28 cellular contexts compared by ENCODE assay signal in genomic region chr2:177348735-177349693, GRCh38. TPM values are rescaled to one million over a fixed set of nuclear protein-coding genes. Genes with fewer than 3 reads are reported as not detected.
DNase-seq lines count a peak whose midpoint lies in the region; ATAC-seq, FAIRE-seq and TF ChIP-seq lines count a peak whose summit lies in the region.
"Had no signal": no experiment of that assay in that cellular context is flagged by ENCODE, and none has a peak within 500 bp of the region (broad histone marks: within the 10 kb centered on the region; RNA-seq: fewer than 3 reads in every experiment).

No MANE protein-coding gene starts in this region.

- H2AK5ac ChIP-seq in H1 (ENCODE audit: low read depth, low read length) = peak overlapping the region; percentile 48

- H3K23me2 ChIP-seq in H1 (ENCODE audit: low read depth, low read length) = peaks cover 7% of the 10 kb centered on the region; the same call in 1 of the 2 replicates

- no peak overlapping the region for H2BK15ac ChIP-seq in H1 (ENCODE audit: low read length)

- TF ChIP-seq EP300 in H1 (IDR thresholded peaks at IDR 0.05; ENCODE audit: borderline replicate concordance in 1 of 2, low read depth in 2 of 2, low read length in 2 of 2) = no peak

- CTCF ChIA-PET in H1 (lab: Charles Lee; ENCODE audit: partially characterized antibody) = interaction anchor here (0.7 to 2.6 kb wide), 6 partner anchors 10 to 702 kb away, joined by 3 to 11 read pairs (median 4); partner anchors contain the start of gene NFE2L2

- no peak overlapping the region for H2BK120ac ChIP-seq in H1 (replicated peaks; ENCODE audit: low read depth, low read length)

- no peak for TF ChIP-seq RAD21 in H1 (IDR thresholded peaks at IDR 0.05 in 1 of 2, conservative IDR thresholded peaks at IDR 0.05 in 1 of 2; ENCODE audit: low read depth in 2 of 2, low read length in 2 of 2)

- H2BK20ac ChIP-seq in H1 (ENCODE audit: low read length) = no peak overlapping the region

- no peaks in the 10 kb centered on the region; the same call in 1 of the 2 replicates for H3K79me1 ChIP-seq in H1 (ENCODE audit: low read depth, low read length)

- no peak overlapping the region for H3K4ac ChIP-seq in H1 (replicated peaks; ENCODE audit: insufficient read length, low read depth, low read length)

- no peaks in the 10 kb centered on the region for H3K79me2 ChIP-seq in H1 (ENCODE audit: control insufficient read depth in 1 of 2, insufficient read depth in 2 of 2, low read length in 2 of 2)

- H4K8ac ChIP-seq in H1 (ENCODE audit: extremely low read depth, insufficient read depth, low read length) = no peak overlapping the region

- H3K27ac ChIP-seq in H1 (ENCODE audit: low read depth, low read length) = no peak overlapping the region
- H3K27ac ChIP-seq: 22Rv1, gastrocnemius medialis, stomach, WERI-Rb-1 had no signal

- WGBS in H1 (ENCODE audit: extremely low coverage in 1 of 2, insufficient coverage in 1 of 2, insufficient read length in 1 of 2, insufficient replicate concordance in 2 of 2, low coverage in 1 of 2, low lambda C conversion rate in 2 of 2, missing lambda C conversion rate in 1 of 2), 2 experiments = 89% methylated on average over 3 of the region's 3 CpGs; no CpG with 5 or more reads in 1 of the 2 experiments

- TF ChIP-seq POLR2A in H1 (IDR thresholded peaks at IDR 0.05; ENCODE audit: control extremely low read depth in 1 of 2, low read depth in 2 of 2, low read length in 2 of 2) = no peak

- H3K36me3 Mint-ChIP-seq in activated naive CD8-positive, alpha-beta T cell treated with anti-CD3 and anti-CD28 coated beads, Interleukin-2, amount 50 U/mL, for 24 hours (ENCODE audit: low read depth) = no peaks in the 10 kb centered on the region
- H3K36me3 Mint-ChIP-seq in activated naive CD8-positive, alpha-beta T cell treated with anti-CD3 and anti-CD28 coated beads for 36 hours = no peaks in the 10 kb centered on the region
- H3K36me3 Mint-ChIP-seq in stimulated activated naive B cell treated with anti-CD40 and anti-IgM and Interleukin-4, amounts not matched to agents 10 μg/mL and 1 μg/mL and 100 μg/mL, for 72 hours = no peaks in the 10 kb centered on the region
- H3K36me3 Mint-ChIP-seq: brain, type B pancreatic cell had no signal

- no peak overlapping the region for H3K56ac ChIP-seq in H1 (replicated peaks; ENCODE audit: insufficient read length, low read depth, low read length)

- peak overlapping the region; percentile 65 for H4K91ac ChIP-seq in H1 (replicated peaks; ENCODE audit: insufficient read length, low read length)

- no peak for DNase-seq in activated naive CD8-positive, alpha-beta T cell treated with anti-CD3 and anti-CD28 coated beads, Interleukin-2, amount 50 U/mL, for 24 hours
- DNase-seq in activated naive CD8-positive, alpha-beta T cell treated with anti-CD3 and anti-CD28 coated beads for 36 hours = no peak
- no peak for DNase-seq in H1 (ENCODE audit: low read depth in 1 of 2, low spot score in 2 of 2)
- DNase-seq in stimulated activated naive B cell treated with anti-CD40 and anti-IgM and Interleukin-4, amounts not matched to agents 10 μg/mL and 1 μg/mL and 100 μg/mL, for 72 hours = no peak
- no peak for DNase-seq in inferior parietal cortex (ENCODE audit: extremely low spot score)
- no peak for DNase-seq in activated T-cell treated with anti-CD3 and anti-CD28 coated beads, Interleukin-2, amount 50 U/mL, for 1 hour
- DNase-seq: activated CD4-positive, alpha-beta T cell treated with anti-CD3 and anti-CD28 coated beads, Interleukin-2, amount 10 ng/mL, durations not matched to agents 7 days and 5 days; effector memory CD8-positive, alpha-beta T cell; gastrocnemius medialis; HCEC 1CT; KG1; mammary epithelial cell; NCI-H146; NCI-H2171; NCI-H526; nucleus accumbens; SK-N-SH; stimulated activated CD4-positive, alpha-beta T cell treated with anti-CD3 and anti-CD28 coated beads, Interleukin-4, amount 100 ng/mL, for 4 hours; stomach; T-helper 2 cell; WERI-Rb-1 had no signal

- no peak overlapping the region for H4K5ac ChIP-seq in H1 (ENCODE audit: insufficient read length, low read depth, low read length)

- no peaks in the 10 kb centered on the region for H3K9me3 ChIP-seq in H1 (ENCODE audit: insufficient read depth in 2 of 2, low read depth in 1 of 2, low read length in 1 of 2)
- H3K9me3 ChIP-seq: esophagus muscularis mucosa, gastrocnemius medialis, SK-N-SH, stomach had no signal

- no peak overlapping the region; the same call in 1 of the 2 replicates for H3K18ac ChIP-seq in H1 (ENCODE audit: extremely low read depth, low read length)

- no peak overlapping the region for H3K9ac ChIP-seq in H1 (replicated peaks in 1 of 4; ENCODE audit: extremely low read depth in 1 of 4, low read depth in 3 of 4, low read length in 3 of 4)
- H3K9ac ChIP-seq: SK-N-SH had no signal

- H3K4me2 ChIP-seq in H1 (ENCODE audit: insufficient read depth in 1 of 2, low read depth in 2 of 2, low read length in 2 of 2) = no peak overlapping the region
- H3K4me2 ChIP-seq: SK-N-SH had no signal

- no peak overlapping the region for H3K23ac ChIP-seq in H1 (ENCODE audit: insufficient read length)

- no peaks in the 10 kb centered on the region for H3K27me3 ChIP-seq in H1 (replicated peaks in 1 of 4; ENCODE audit: control insufficient read depth in 3 of 4, extremely low read depth in 1 of 4, insufficient read depth in 3 of 4, low read length in 3 of 4)
- H3K27me3 ChIP-seq: esophagus muscularis mucosa, gastrocnemius medialis, stomach had no signal

- no peaks in the 10 kb centered on the region for H3K9me3 Mint-ChIP-seq in activated naive CD8-positive, alpha-beta T cell treated with anti-CD3 and anti-CD28 coated beads, Interleukin-2, amount 50 U/mL, for 24 hours
- no peaks in the 10 kb centered on the region for H3K9me3 Mint-ChIP-seq in activated naive CD8-positive, alpha-beta T cell treated with anti-CD3 and anti-CD28 coated beads for 36 hours
- no peaks in the 10 kb centered on the region for H3K9me3 Mint-ChIP-seq in stimulated activated naive B cell treated with anti-CD40 and anti-IgM and Interleukin-4, amounts not matched to agents 10 μg/mL and 1 μg/mL and 100 μg/mL, for 72 hours
- H3K9me3 Mint-ChIP-seq: activated CD4-positive, alpha-beta T cell treated with anti-CD3 and anti-CD28 coated beads, Interleukin-2, amount 10 ng/mL, durations not matched to agents 7 days and 5 days; brain; effector memory CD8-positive, alpha-beta T cell; type B pancreatic cell had no signal

- H3K14ac ChIP-seq in H1 (ENCODE audit: insufficient read length) = no peak overlapping the region

- H2AFZ ChIP-seq in H1 (ENCODE audit: low read length) = no peak overlapping the region

- TF ChIP-seq CTCF in H1 (IDR thresholded peaks at IDR 0.05; ENCODE audit: control extremely low read depth in 1 of 3, insufficient read depth in 1 of 3, low read depth in 1 of 3, low read length in 3 of 3) = no peak

- no peak overlapping the region for H3K4me3 ChIP-seq in H1 (ENCODE audit: extremely low read depth in 1 of 4, insufficient read depth in 2 of 4, low read depth in 3 of 4, low read length in 4 of 4)
- H3K4me3 ChIP-seq: esophagus muscularis mucosa, gastrocnemius medialis, stomach had no signal

- FAIRE-seq in H1 (lab: Jason Lieb, UNC) = no peak
- FAIRE-seq: keratinocyte had no signal

- peaks cover 11% of the 10 kb centered on the region for H3K4me1 Mint-ChIP-seq in activated naive CD8-positive, alpha-beta T cell treated with anti-CD3 and anti-CD28 coated beads, Interleukin-2, amount 50 U/mL, for 24 hours
- peaks cover 2% of the 10 kb centered on the region for H3K4me1 Mint-ChIP-seq in activated naive CD8-positive, alpha-beta T cell treated with anti-CD3 and anti-CD28 coated beads for 36 hours
- peaks cover 0 to 17% of the 10 kb centered on the region in 2 donors for H3K4me1 Mint-ChIP-seq in stimulated activated naive B cell treated with anti-CD40 and anti-IgM and Interleukin-4, amounts not matched to agents 10 μg/mL and 1 μg/mL and 100 μg/mL, for 72 hours
- H3K4me1 Mint-ChIP-seq: activated CD4-positive, alpha-beta T cell treated with anti-CD3 and anti-CD28 coated beads, Interleukin-2, amount 10 ng/mL, durations not matched to agents 7 days and 5 days had no signal

- no peak overlapping the region for H3K4me3 Mint-ChIP-seq in activated naive CD8-positive, alpha-beta T cell treated with anti-CD3 and anti-CD28 coated beads, Interleukin-2, amount 50 U/mL, for 24 hours
- H3K4me3 Mint-ChIP-seq in activated naive CD8-positive, alpha-beta T cell treated with anti-CD3 and anti-CD28 coated beads for 36 hours = no peak overlapping the region
- no peak overlapping the region for H3K4me3 Mint-ChIP-seq in stimulated activated naive B cell treated with anti-CD40 and anti-IgM and Interleukin-4, amounts not matched to agents 10 μg/mL and 1 μg/mL and 100 μg/mL, for 72 hours
- H3K4me3 Mint-ChIP-seq: activated CD4-positive, alpha-beta T cell treated with anti-CD3 and anti-CD28 coated beads, Interleukin-2, amount 10 ng/mL, durations not matched to agents 7 days and 5 days; brain; effector memory CD8-positive, alpha-beta T cell; type B pancreatic cell had no signal

- no peaks in the 10 kb centered on the region for H3K36me3 ChIP-seq in H1 (ENCODE audit: control insufficient read depth in 2 of 4, insufficient read depth in 4 of 4, low read length in 3 of 4)
- H3K36me3 ChIP-seq: esophagus muscularis mucosa, gastrocnemius medialis, stomach, WERI-Rb-1 had no signal

- 0 out of 2 replicates have a peak overlapping the region, but pooled peaks have one; percentile 80 for H2BK12ac ChIP-seq in H1 (ENCODE audit: low read depth, low read length)

- peak; percentile 18 for ATAC-seq in activated naive CD8-positive, alpha-beta T cell treated with anti-CD3 and anti-CD28 coated beads, Interleukin-2, amount 50 U/mL, for 24 hours
- peak; percentile 75 for ATAC-seq in HG02852 (IDR thresholded peaks at IDR 0.05; ENCODE audit: unreplicated experiment)
- peak; percentile 46 to 60 for ATAC-seq in stimulated activated naive B cell treated with anti-CD40 and anti-IgM and Interleukin-4, amounts not matched to agents 10 μg/mL and 1 μg/mL and 100 μg/mL, for 72 hours (replicated peaks)
- no peak for ATAC-seq in HG03139 (IDR thresholded peaks at IDR 0.05; ENCODE audit: unreplicated experiment)
- ATAC-seq: effector memory CD8-positive, alpha-beta T cell; gastrocnemius medialis had no signal

- peak overlapping the region; percentile 66; the same call in 1 of the 2 replicates for H2BK5ac ChIP-seq in H1 (ENCODE audit: low read depth, low read length)

- peaks cover 0 to 4% of the 10 kb centered on the region in 2 experiments for H4K20me1 ChIP-seq in H1 (replicated peaks in 1 of 2; ENCODE audit: control insufficient read depth in 1 of 2, insufficient read depth in 2 of 2, low read length in 2 of 2)

- H3K27ac Mint-ChIP-seq in activated naive CD8-positive, alpha-beta T cell treated with anti-CD3 and anti-CD28 coated beads, Interleukin-2, amount 50 U/mL, for 24 hours = no peak overlapping the region
- no peak overlapping the region for H3K27ac Mint-ChIP-seq in activated naive CD8-positive, alpha-beta T cell treated with anti-CD3 and anti-CD28 coated beads for 36 hours
- H3K27ac Mint-ChIP-seq in stimulated activated naive B cell treated with anti-CD40 and anti-IgM and Interleukin-4, amounts not matched to agents 10 μg/mL and 1 μg/mL and 100 μg/mL, for 72 hours = no peak overlapping the region
- H3K27ac Mint-ChIP-seq: activated CD4-positive, alpha-beta T cell treated with anti-CD3 and anti-CD28 coated beads, Interleukin-2, amount 10 ng/mL, durations not matched to agents 7 days and 5 days; brain; effector memory CD8-positive, alpha-beta T cell; type B pancreatic cell had no signal

- H3K27me3 Mint-ChIP-seq in activated naive CD8-positive, alpha-beta T cell treated with anti-CD3 and anti-CD28 coated beads, Interleukin-2, amount 50 U/mL, for 24 hours = no peaks in the 10 kb centered on the region
- no peaks in the 10 kb centered on the region for H3K27me3 Mint-ChIP-seq in activated naive CD8-positive, alpha-beta T cell treated with anti-CD3 and anti-CD28 coated beads for 36 hours
- no peaks in the 10 kb centered on the region for H3K27me3 Mint-ChIP-seq in stimulated activated naive B cell treated with anti-CD40 and anti-IgM and Interleukin-4, amounts not matched to agents 10 μg/mL and 1 μg/mL and 100 μg/mL, for 72 hours
- H3K27me3 Mint-ChIP-seq: activated CD4-positive, alpha-beta T cell treated with anti-CD3 and anti-CD28 coated beads, Interleukin-2, amount 10 ng/mL, durations not matched to agents 7 days and 5 days; brain; effector memory CD8-positive, alpha-beta T cell; type B pancreatic cell had no signal

- POLR2A ChIA-PET in H1 (lab: Charles Lee; ENCODE audit: partially characterized antibody) = interaction anchor here (0.7 kb wide), 1 partner anchor 84 kb away, joined by 4 read pairs; the partner anchor contains the start of gene NFE2L2

- no peaks in the 10 kb centered on the region for H3K4me1 ChIP-seq in H1 (replicated peaks in 1 of 4; ENCODE audit: control insufficient read depth in 3 of 4, insufficient read depth in 4 of 4, low read length in 3 of 4)
- H3K4me1 ChIP-seq: gastrocnemius medialis had no signal

RNA-seq across cellular contexts. Expression of gene AGPS, which starts 43.6 kb away (rescaled TPM):
- total RNA-seq in activated naive CD8-positive, alpha-beta T cell treated with anti-CD3 and anti-CD28 coated beads for 36 hours = 10 to 100 TPM; 73.8 to 75.5 TPM
- 57.8 and 60.0 TPM in 2 replicates for total RNA-seq in H1 (2021; fragmentation: NEBNext Ultra II Directional; extraction: Animal tissue kit (Norgen Biotek cat#: 25700))
- 4.0 and 7.3 TPM in 2 replicates for polyA plus RNA-seq in H1 (2011; rRNA removed)
- polyA plus RNA-seq in H1 (2011; cell fraction: cytosol; rRNA removed) = 11.4 TPM
- polyA plus RNA-seq in H1 (2011; cell fraction: nucleus; rRNA removed) = 12.9 TPM
- 18.9 to 38.0 TPM (median 21.7 TPM) in 4 replicates for polyA plus RNA-seq in H1 (2012, experiment 1 of 2)
- polyA plus RNA-seq in H1 (2012, experiment 2 of 2) = 1.9 TPM
- polyA plus RNA-seq in H1 (2013, experiment 1 of 2) = 20.0 TPM
- polyA plus RNA-seq in H1 (2013, experiment 2 of 2) = 19.5 TPM
- polyA minus RNA-seq in H1 (2011; rRNA and poly(A)+ RNA removed) = 14.4 and 24.4 TPM in 2 replicates
- 22.1 TPM for polyA minus RNA-seq in H1 (2011; cell fraction: cytosol; rRNA and poly(A)+ RNA removed)
- 29.5 TPM for polyA minus RNA-seq in H1 (2011; cell fraction: nucleus; rRNA and poly(A)+ RNA removed)
